Comparison of ENCODE assay signal across 3 cellular contexts in genomic region chr14:96823652-96824051, GRCh38.
A peak's percentile ranks its signal among the peaks of the same experiment; 100 is the strongest.
TF ChIP-seq lines count a peak whose summit lies in the region.

No MANE protein-coding gene starts in this region.

TF ChIP-seq in SK-N-SH treated with all-trans-retinoic acid at 6 μM for 48 hours, 23 proteins besides CTCF, POLR2A, EP300 and RAD21:
- TF ChIP-seq ZC3H10 (CRISPR knock-in tag; IDR thresholded peaks at IDR 0.05) (no peak), ZNF8 (CRISPR knock-in tag; IDR thresholded peaks at IDR 0.05) (0 out of 2 replicates have a peak, but pooled peaks have one; percentile 17), CSRNP3 (CRISPR knock-in tag; IDR thresholded peaks at IDR 0.05) (no peak)
TF ChIP-seq in SK-N-SH treated with all-trans-retinoic acid at 6 μM for 48 hours: peak in this region for 1.

TF ChIP-seq in SK-N-SH, 30 proteins besides CTCF, POLR2A, EP300 and RAD21:
- TF ChIP-seq ZBTB33 (IDR thresholded peaks at IDR 0.05; ENCODE audit: borderline replicate concordance, low read depth) (no peak), MXI1 (IDR thresholded peaks at IDR 0.05; ENCODE audit: low read depth, low read length) (no peak), PBX3 (IDR thresholded peaks at IDR 0.05) (no peak), RXRA (IDR thresholded peaks at IDR 0.05; ENCODE audit: borderline replicate concordance, low read depth) (no peak)

TF ChIP-seq in K562, 482 proteins besides CTCF, POLR2A, EP300 and RAD21:
- TF ChIP-seq ZEB2 (IDR thresholded peaks at IDR 0.05) (no peak), RBM34 (IDR thresholded peaks at IDR 0.05; ENCODE audit: borderline replicate concordance, insufficient read depth, low read length) (no peak), HBP1 (CRISPR knock-in tag; IDR thresholded peaks at IDR 0.05) (no peak), RBM25 (IDR thresholded peaks at IDR 0.05; ENCODE audit: low read depth, low read length, severe bottlenecking) (peak; percentile 37), CUX1 (CRISPR knock-in tag; IDR thresholded peaks at IDR 0.05) (no peak), ZNF41 (CRISPR knock-in tag; conservative IDR thresholded peaks at IDR 0.05) (no peak), NBN (IDR thresholded peaks at IDR 0.05; ENCODE audit: low read depth) (no peak), ZNF407 (IDR thresholded peaks at IDR 0.05; ENCODE audit: low read depth) (no peak), REST (CRISPR knock-in tag; IDR thresholded peaks at IDR 0.05; ENCODE audit: low read depth) (no peak), ZNF146 (CRISPR knock-in tag; IDR thresholded peaks at IDR 0.05; ENCODE audit: unreplicated experiment) (peak; percentile 64), ATF2 (CRISPR knock-in tag; IDR thresholded peaks at IDR 0.05) (no peak), KLF6 (CRISPR knock-in tag; IDR thresholded peaks at IDR 0.05; ENCODE audit: borderline replicate concordance) (no peak)
